Comparison of ENCODE assay signal across 13 cellular contexts in the genomic region with DNA sequence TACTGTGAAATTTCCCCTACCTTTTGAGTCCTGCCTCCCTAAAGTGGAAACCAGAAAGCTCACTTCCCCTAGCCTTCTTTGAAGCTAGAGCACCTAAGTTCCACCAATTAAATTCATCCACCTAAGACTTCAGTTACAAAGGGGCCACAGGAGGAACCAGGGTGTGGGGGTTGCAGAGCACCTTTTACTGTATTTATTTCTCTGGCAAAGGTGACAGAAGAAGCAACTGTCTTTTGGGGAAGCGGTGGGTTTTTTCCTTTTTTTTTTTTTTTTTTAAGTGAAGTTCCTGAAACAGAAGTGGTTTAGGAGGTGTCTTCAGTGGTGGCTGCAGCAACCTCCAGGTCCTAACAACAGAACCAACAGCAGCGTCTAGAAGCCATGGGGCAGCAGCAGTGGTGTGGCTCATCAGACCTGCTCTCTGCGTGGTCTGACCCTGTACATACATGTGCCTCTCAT. TPM values are rescaled to one million over a fixed set of nuclear protein-coding genes. Genes with fewer than 3 reads are reported as not detected.
DNase-seq lines count a peak whose midpoint lies in the region; ATAC-seq, FAIRE-seq and TF ChIP-seq lines count a peak whose summit lies in the region.
"Had no signal": no experiment of that assay in that cellular context is flagged by ENCODE, and none has a peak within 500 bp of the region (broad histone marks: within the 10 kb centered on the region; RNA-seq: fewer than 3 reads in every experiment).

No MANE protein-coding gene starts in this region.

- H3K27ac Mint-ChIP-seq in activated CD8-positive, alpha-beta memory T cell treated with anti-CD3 and anti-CD28 coated beads, Interleukin-2, amount 10 ng/mL, durations not matched to agents 7 days and 5 days: peak overlapping the region; percentile 84
- peak overlapping the region; percentile 84 for H3K27ac Mint-ChIP-seq in activated CD8-positive, alpha-beta T cell treated with anti-CD3 and anti-CD28 coated beads for 36 hours

- WGBS in small intestine, 3 donors: 23 to 44% (median 31%) methylated on average over 3 of the region's 3 CpGs

- intact Hi-C loops in activated CD8-positive, alpha-beta T cell treated with anti-CD3 and anti-CD28 coated beads for 36 hours (cut with micrococcal nuclease): loop anchor here (2.0 to 5.0 kb wide), 2 partner anchors 14 to 40 kb away; a partner anchor contains a TSS

- no peaks in the 10 kb centered on the region for H3K9me3 ChIP-seq in small intestine (ENCODE audit: control insufficient read depth, low read depth)

- H3K36me3 ChIP-seq in small intestine (ENCODE audit: control insufficient read depth in 2 of 2, insufficient read depth in 2 of 2, low read length in 2 of 2): no peaks in the 10 kb centered on the region

- H3K36me3 Mint-ChIP-seq in activated CD8-positive, alpha-beta memory T cell treated with anti-CD3 and anti-CD28 coated beads, Interleukin-2, amount 10 ng/mL, durations not matched to agents 7 days and 5 days: peaks cover 15% of the 10 kb centered on the region
- peaks cover under 1% of the 10 kb centered on the region for H3K36me3 Mint-ChIP-seq in activated CD8-positive, alpha-beta T cell treated with anti-CD3 and anti-CD28 coated beads for 36 hours (ENCODE audit: low read depth)

- H3K27me3 Mint-ChIP-seq in activated CD8-positive, alpha-beta memory T cell treated with anti-CD3 and anti-CD28 coated beads, Interleukin-2, amount 10 ng/mL, durations not matched to agents 7 days and 5 days: peaks cover 9% of the 10 kb centered on the region
- H3K27me3 Mint-ChIP-seq in activated CD8-positive, alpha-beta T cell treated with anti-CD3 and anti-CD28 coated beads for 36 hours: no peaks in the 10 kb centered on the region

- ATAC-seq in activated CD8-positive, alpha-beta memory T cell treated with anti-CD3 and anti-CD28 coated beads, Interleukin-2, amount 10 ng/mL, durations not matched to agents 7 days and 5 days: peak; percentile 62
- ATAC-seq in HG03460 (IDR thresholded peaks at IDR 0.05; ENCODE audit: unreplicated experiment): peak; percentile 63
- ATAC-seq in activated CD8-positive, alpha-beta T cell treated with anti-CD3 and anti-CD28 coated beads for 36 hours: peak; percentile 47

- H3K9me3 Mint-ChIP-seq in activated CD8-positive, alpha-beta memory T cell treated with anti-CD3 and anti-CD28 coated beads, Interleukin-2, amount 10 ng/mL, durations not matched to agents 7 days and 5 days (ENCODE audit: low read depth): no peaks in the 10 kb centered on the region
- no peaks in the 10 kb centered on the region for H3K9me3 Mint-ChIP-seq in activated CD8-positive, alpha-beta T cell treated with anti-CD3 and anti-CD28 coated beads for 36 hours

- no peaks in the 10 kb centered on the region for H3K27me3 ChIP-seq in small intestine (ENCODE audit: control insufficient read depth in 2 of 2, insufficient read depth in 2 of 2, low read length in 2 of 2)

- DNase-seq in activated CD8-positive, alpha-beta memory T cell treated with anti-CD3 and anti-CD28 coated beads, Interleukin-2, amount 10 ng/mL, durations not matched to agents 7 days and 5 days: no peak
- DNase-seq in activated CD8-positive, alpha-beta memory T cell treated with anti-CD3 and anti-CD28 coated beads, Interleukin-2, amount 50 U/mL, for 4 hours: no peak
- DNase-seq in activated CD8-positive, alpha-beta T cell treated with anti-CD3 and anti-CD28 coated beads for 36 hours: no peak
- DNase-seq in small intestine: peak; percentile 19
- no peak for DNase-seq in superior temporal gyrus (ENCODE audit: extremely low spot score)
- DNase-seq in DMS153 treated with DMSO at 0.1 percent for 48 hours (lab: John Stamatoyannopoulos, UW; ENCODE audit: unreplicated experiment): no peak
- no peak for DNase-seq in NCI-H510A (lab: John Stamatoyannopoulos, UW)
- DNase-seq: GOT3; NCI-H524; stimulated activated CD4-positive, alpha-beta T cell treated with anti-CD3 and anti-CD28 coated beads, Interleukin-2, amount 100 ng/mL, for 24 hours had no signal

- CTCF ChIA-PET in activated CD8-positive, alpha-beta memory T cell treated with anti-CD3 and anti-CD28 coated beads, Interleukin-2, amount 10 ng/mL, durations not matched to agents 7 days and 5 days (lab: Charles Lee): interaction anchor here (0.9 to 15.4 kb wide), 22 partner anchors 10 to 453 kb away, joined by 3 to 289 read pairs (median 8); a partner anchor contains a TSS
- CTCF ChIA-PET in activated CD8-positive, alpha-beta T cell treated with anti-CD3 and anti-CD28 coated beads for 36 hours (lab: Charles Lee): interaction anchor here (1.4 to 7.1 kb wide), 28 partner anchors 8 to 453 kb away, joined by 3 to 291 read pairs (median 18); a partner anchor contains a TSS

- H3K4me1 ChIP-seq in small intestine (ENCODE audit: control insufficient read depth in 2 of 2, insufficient read depth in 1 of 2, low read depth in 1 of 2, low read length in 1 of 2): peaks cover 0 to 3% of the 10 kb centered on the region in 2 donors

- H3K4me3 ChIP-seq in small intestine (ENCODE audit: low read depth in 1 of 2, low read length in 2 of 2): no peak overlapping the region

- FAIRE-seq in small intestine (lab: Jason Lieb, UNC): no peak
- FAIRE-seq: colon had no signal

- peak overlapping the region; percentile 73 to 87 for H3K27ac ChIP-seq in small intestine (ENCODE audit: low read depth in 1 of 2, low read length in 1 of 2)
- H3K27ac ChIP-seq: KMS-11 had no signal

- no peak for TF ChIP-seq CTCF in activated CD8-positive, alpha-beta T cell treated with anti-CD3 and anti-CD28 coated beads for 36 hours (IDR thresholded peaks at IDR 0.05)

- POLR2A ChIA-PET in activated CD8-positive, alpha-beta T cell treated with anti-CD3 and anti-CD28 coated beads for 36 hours (lab: Charles Lee): interaction anchor here (0.6 to 5.9 kb wide), 10 partner anchors 9 to 908 kb away, joined by 3 to 79 read pairs (median 10); a partner anchor contains a TSS

- no peak overlapping the region for H3K4me3 Mint-ChIP-seq in activated CD8-positive, alpha-beta memory T cell treated with anti-CD3 and anti-CD28 coated beads, Interleukin-2, amount 10 ng/mL, durations not matched to agents 7 days and 5 days
- H3K4me3 Mint-ChIP-seq in activated CD8-positive, alpha-beta T cell treated with anti-CD3 and anti-CD28 coated beads for 36 hours: peak overlapping the region; percentile 14

- peaks cover 38% of the 10 kb centered on the region for H3K4me1 Mint-ChIP-seq in activated CD8-positive, alpha-beta memory T cell treated with anti-CD3 and anti-CD28 coated beads, Interleukin-2, amount 10 ng/mL, durations not matched to agents 7 days and 5 days
- H3K4me1 Mint-ChIP-seq in activated CD8-positive, alpha-beta T cell treated with anti-CD3 and anti-CD28 coated beads for 36 hours (ENCODE audit: low read depth): peaks cover 32% of the 10 kb centered on the region

RNA-seq across cellular contexts. Expression of a gene that starts 13.1 kb away (rescaled TPM):
- total RNA-seq in activated CD8-positive, alpha-beta memory T cell treated with anti-CD3 and anti-CD28 coated beads, Interleukin-2, amount 10 ng/mL, durations not matched to agents 7 days and 5 days: 100 to 1,000 TPM; 402 to 473 TPM
- 100 to 1,000 TPM; 219 to 229 TPM for total RNA-seq in activated CD8-positive, alpha-beta T cell treated with anti-CD3 and anti-CD28 coated beads for 36 hours
- 100 to 1,000 TPM; 201 to 224 (median 221) TPM for polyA plus RNA-seq in small intestine

RNA-seq across cellular contexts. Expression of a gene that starts 13.5 kb away (rescaled TPM):
- 100 to 1,000 TPM; 407 to 417 TPM for total RNA-seq in activated CD8-positive, alpha-beta memory T cell treated with anti-CD3 and anti-CD28 coated beads, Interleukin-2, amount 10 ng/mL, durations not matched to agents 7 days and 5 days
- total RNA-seq in activated CD8-positive, alpha-beta T cell treated with anti-CD3 and anti-CD28 coated beads for 36 hours: 100 to 1,000 TPM; 210 to 211 TPM
- polyA plus RNA-seq in small intestine: 100 to 1,000 TPM in 2 of 3 donors, 10 to 100 TPM in 1; 70.2 to 157 (median 114) TPM

RNA-seq across cellular contexts. Expression of a gene that starts 23.2 kb away (rescaled TPM):
- total RNA-seq in activated CD8-positive, alpha-beta memory T cell treated with anti-CD3 and anti-CD28 coated beads, Interleukin-2, amount 10 ng/mL, durations not matched to agents 7 days and 5 days: 100 to 1,000 TPM; 461 to 464 TPM
- 100 to 1,000 TPM; 370 to 371 TPM for total RNA-seq in activated CD8-positive, alpha-beta T cell treated with anti-CD3 and anti-CD28 coated beads for 36 hours
- polyA plus RNA-seq in small intestine: 100 to 1,000 TPM; 271 to 329 (median 315) TPM

RNA-seq across cellular contexts. Expression of a gene that starts 28.5 kb away (rescaled TPM):
- total RNA-seq in activated CD8-positive, alpha-beta memory T cell treated with anti-CD3 and anti-CD28 coated beads, Interleukin-2, amount 10 ng/mL, durations not matched to agents 7 days and 5 days: 100 to 1,000 TPM; 242 to 258 TPM
- total RNA-seq in activated CD8-positive, alpha-beta T cell treated with anti-CD3 and anti-CD28 coated beads for 36 hours: 100 to 1,000 TPM; 110 to 113 TPM
- 10 to 100 TPM; 18.1 to 51.5 (median 23.5) TPM for polyA plus RNA-seq in small intestine

RNA-seq across cellular contexts. Expression of a gene that starts 50.2 kb away (rescaled TPM):
- total RNA-seq in activated CD8-positive, alpha-beta memory T cell treated with anti-CD3 and anti-CD28 coated beads, Interleukin-2, amount 10 ng/mL, durations not matched to agents 7 days and 5 days: 1 to 10 TPM; 2.7 to 3.9 TPM
- total RNA-seq in activated CD8-positive, alpha-beta T cell treated with anti-CD3 and anti-CD28 coated beads for 36 hours: 10 to 100 TPM; 10.2 to 11.6 TPM
- 1 to 10 TPM in 2 of 3 donors, not detected in 1; 2.7 to 4.6 TPM for polyA plus RNA-seq in small intestine
